Comparison of ENCODE assay signal across 22 cellular contexts in the genomic region with DNA sequence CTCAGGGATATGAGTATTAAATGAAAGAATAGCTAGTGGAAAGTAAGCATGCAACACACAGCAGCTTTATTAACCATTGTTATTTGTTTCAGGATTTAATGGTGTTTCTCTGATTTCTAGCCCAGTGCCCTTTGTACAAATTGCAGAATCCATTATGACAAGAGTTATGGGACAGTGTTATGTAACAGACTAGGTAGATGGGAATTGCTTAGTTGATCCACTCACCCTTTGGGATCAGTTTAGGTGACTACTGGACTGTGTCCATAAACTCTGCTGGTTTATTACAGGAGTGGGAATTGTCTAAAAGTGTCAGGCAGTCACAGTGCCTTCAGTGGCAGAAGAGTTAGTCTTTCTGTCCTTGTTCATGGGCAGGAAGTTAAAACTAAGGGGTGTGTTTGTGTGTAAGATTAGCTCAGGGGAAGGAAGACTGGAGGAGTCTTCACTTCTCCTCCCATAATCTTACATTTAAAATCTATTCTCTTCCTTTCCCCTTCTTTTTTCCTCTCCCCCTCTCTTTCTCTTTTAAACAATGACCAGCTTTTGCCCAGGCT. TPM values are rescaled to one million over a fixed set of nuclear protein-coding genes. Genes with fewer than 3 reads are reported as not detected.
DNase-seq lines count a peak whose midpoint lies in the region; ATAC-seq, FAIRE-seq and TF ChIP-seq lines count a peak whose summit lies in the region.
"Had no signal": no experiment of that assay in that cellular context is flagged by ENCODE, and none has a peak within 500 bp of the region (broad histone marks: within the 10 kb centered on the region; RNA-seq: fewer than 3 reads in every experiment).

No MANE protein-coding gene starts in this region.

- DNase-seq in GM12892 (ENCODE audit: insufficient read length): no peak
- DNase-seq in NB4 (ENCODE audit: low read depth): peak; percentile 36
- DNase-seq in endodermal cell: no peak
- DNase-seq in renal cortical epithelial cell (ENCODE audit: low read depth): peak; percentile 72
- DNase-seq in activated naive CD8-positive, alpha-beta T cell treated with anti-CD3 and anti-CD28 coated beads, Interleukin-2, amount 50 U/mL, for 24 hours: no peak
- no peak for DNase-seq in hepatic stellate cell (ENCODE audit: low spot score)
- DNase-seq: activated CD4-positive, alpha-beta T cell treated with anti-CD3 and anti-CD28 coated beads, Interleukin-2, amount 50 U/mL, for 1 hour; activated naive CD4-positive, alpha-beta T cell treated with Interleukin-2 at 50 U/mL for 16 hours; effector memory CD4-positive, alpha-beta T cell; heart left ventricle; immature natural killer cell; NCI-H2029; NCI-H446 treated with DMSO at 0.1 percent for 48 hours; occipital lobe; thyroid gland had no signal

- H3K36me3 Mint-ChIP-seq in endodermal cell (ENCODE audit: low read depth): peaks cover 2% of the 10 kb centered on the region
- H3K36me3 Mint-ChIP-seq in activated naive CD8-positive, alpha-beta T cell treated with anti-CD3 and anti-CD28 coated beads, Interleukin-2, amount 50 U/mL, for 24 hours (ENCODE audit: low read depth): peaks cover 11% of the 10 kb centered on the region

- H3K4me3 Mint-ChIP-seq in endodermal cell: no peak overlapping the region
- H3K4me3 Mint-ChIP-seq in activated naive CD8-positive, alpha-beta T cell treated with anti-CD3 and anti-CD28 coated beads, Interleukin-2, amount 50 U/mL, for 24 hours: no peak overlapping the region
- H3K4me3 Mint-ChIP-seq: IgD-negative memory B cell, immature natural killer cell had no signal

- FAIRE-seq in GM12892 (lab: Jason Lieb, UNC): peak; percentile 82
- FAIRE-seq: G401.6, TTC549 had no signal

- no peaks in the 10 kb centered on the region for H3K27me3 ChIP-seq in endodermal cell (ENCODE audit: control insufficient read depth, insufficient read depth, low read length, poor library complexity, severe bottlenecking)
- H3K27me3 ChIP-seq: heart left ventricle, right atrium auricular region, thyroid gland had no signal

- no peak overlapping the region for H3K9ac ChIP-seq in endodermal cell (ENCODE audit: extremely low read depth, low read length, poor library complexity, severe bottlenecking)

- peaks cover 4% of the 10 kb centered on the region for H3K4me1 Mint-ChIP-seq in endodermal cell
- H3K4me1 Mint-ChIP-seq in activated naive CD8-positive, alpha-beta T cell treated with anti-CD3 and anti-CD28 coated beads, Interleukin-2, amount 50 U/mL, for 24 hours: peaks cover 16% of the 10 kb centered on the region

- no peaks in the 10 kb centered on the region for H3K9me3 Mint-ChIP-seq in endodermal cell
- no peaks in the 10 kb centered on the region for H3K9me3 Mint-ChIP-seq in activated naive CD8-positive, alpha-beta T cell treated with anti-CD3 and anti-CD28 coated beads, Interleukin-2, amount 50 U/mL, for 24 hours
- H3K9me3 Mint-ChIP-seq: IgD-negative memory B cell, immature natural killer cell had no signal

- ATAC-seq in esophagus mucosa: no peak
- no peak for ATAC-seq in activated naive CD8-positive, alpha-beta T cell treated with anti-CD3 and anti-CD28 coated beads, Interleukin-2, amount 50 U/mL, for 24 hours
- ATAC-seq: heart left ventricle had no signal

- no peaks in the 10 kb centered on the region for H3K4me1 ChIP-seq in endodermal cell (ENCODE audit: control insufficient read depth, insufficient read depth, low read length)

- no peak for TF ChIP-seq CTCF in NB4 (IDR thresholded peaks at IDR 0.05; ENCODE audit: low read depth, low read length)
- no peak for TF ChIP-seq CTCF in endodermal cell (conservative IDR thresholded peaks at IDR 0.05)

- TF ChIP-seq POLR2A in GM12892 (IDR thresholded peaks at IDR 0.05; ENCODE audit: low read depth, low read length) (no peak), NB4 (IDR thresholded peaks at IDR 0.05; ENCODE audit: extremely low read depth, insufficient read length) (no peak)

- no peaks in the 10 kb centered on the region for H3K27me3 Mint-ChIP-seq in endodermal cell (ENCODE audit: insufficient read depth)
- no peaks in the 10 kb centered on the region for H3K27me3 Mint-ChIP-seq in activated naive CD8-positive, alpha-beta T cell treated with anti-CD3 and anti-CD28 coated beads, Interleukin-2, amount 50 U/mL, for 24 hours
- H3K27me3 Mint-ChIP-seq: IgD-negative memory B cell had no signal

- no peaks in the 10 kb centered on the region for H3K9me3 ChIP-seq in endodermal cell (ENCODE audit: control insufficient read depth, low read length)
- H3K9me3 ChIP-seq: heart left ventricle, right atrium auricular region, thyroid gland had no signal

- H3K4me3 ChIP-seq in NB4 (ENCODE audit: low read depth, low read length): no peak overlapping the region
- H3K4me3 ChIP-seq in endodermal cell (ENCODE audit: low read length): no peak overlapping the region
- H3K4me3 ChIP-seq: heart left ventricle, right atrium auricular region, thyroid gland had no signal

- H3K36me3 ChIP-seq in endodermal cell (ENCODE audit: control insufficient read depth, insufficient read depth, low read length): no peaks in the 10 kb centered on the region
- H3K36me3 ChIP-seq: right atrium auricular region, thyroid gland had no signal

- peak overlapping the region; percentile 44 for H3K27ac Mint-ChIP-seq in endodermal cell
- H3K27ac Mint-ChIP-seq in activated naive CD8-positive, alpha-beta T cell treated with anti-CD3 and anti-CD28 coated beads, Interleukin-2, amount 50 U/mL, for 24 hours: no peak overlapping the region

- no peak overlapping the region for H3K27ac ChIP-seq in endodermal cell (ENCODE audit: low read depth, low read length)
- H3K27ac ChIP-seq: heart left ventricle, HL-60, right atrium auricular region, RWPE1, thyroid gland had no signal

RNA-seq across cellular contexts. Expression of a gene that starts 29.3 kb away (rescaled TPM):
- 23.4 TPM for polyA plus RNA-seq in GM12892 (2012; ENCODE audit: missing spikeins)
- total RNA-seq in endodermal cell (10 to 100 TPM; 13.2 to 18.6 TPM), renal cortical epithelial cell (12.9 and 18.5 TPM in 2 replicates), esophagus mucosa (13.9 TPM)
- 13.7 TPM for polyA plus RNA-seq in endodermal cell (2013, experiment 1 of 2)
- 13.8 TPM for polyA plus RNA-seq in endodermal cell (2013, experiment 2 of 2)

Comparison
In these comparisons a context has a peak if more than half of its experiments do, and no peak if none do; other contexts are left out.
1. DNase-seq: peak in NB4 (single experiment) and renal cortical epithelial cell (single experiment); none in GM12892 (single experiment), endodermal cell (single experiment), activated naive CD8-positive, alpha-beta T cell treated with anti-CD3 and anti-CD28 coated beads, Interleukin-2, amount 50 U/mL, for 24 hours (single experiment) and hepatic stellate cell (single experiment).